10 cellular contexts compared by ENCODE assay signal in the genomic region with DNA sequence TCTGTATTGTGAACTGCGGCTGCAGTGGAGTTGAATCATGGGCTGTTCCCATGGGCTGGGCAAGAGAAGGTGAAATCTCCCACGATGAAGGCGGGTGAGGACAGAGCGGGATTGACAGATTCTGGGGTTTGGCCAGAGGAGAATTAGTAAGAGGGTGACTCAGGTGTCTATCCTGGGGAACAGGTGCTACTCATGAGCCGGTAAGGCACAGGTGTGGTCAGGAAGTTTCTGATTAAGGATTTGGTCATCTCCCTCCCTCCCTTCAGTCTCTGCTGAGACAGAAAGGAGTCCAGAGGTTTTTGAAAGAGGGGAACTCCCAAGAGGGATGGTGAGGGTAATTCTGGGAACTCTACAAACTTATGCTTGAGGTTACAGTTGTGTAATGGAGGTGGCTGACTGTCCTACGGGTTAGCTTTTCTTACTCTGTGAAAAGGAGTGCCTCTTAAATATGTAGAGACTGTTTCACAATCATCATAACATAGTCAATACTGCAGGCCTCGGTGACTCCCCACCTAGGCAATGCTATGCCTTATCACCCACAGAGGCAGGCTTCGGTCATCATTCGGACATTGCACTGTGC. TPM values are rescaled to one million over a fixed set of nuclear protein-coding genes. Genes with fewer than 3 reads are reported as not detected.
DNase-seq lines count a peak whose midpoint lies in the region; ATAC-seq and TF ChIP-seq lines count a peak whose summit lies in the region.
"Had no signal": no experiment of that assay in that cellular context is flagged by ENCODE, and none has a peak within 500 bp of the region (broad histone marks: within the 10 kb centered on the region; RNA-seq: fewer than 3 reads in every experiment).

No MANE protein-coding gene starts in this region.

- peak overlapping the region; percentile 99 for H3K27ac ChIP-seq in PC-9
- H3K27ac ChIP-seq in foreskin keratinocyte = peak overlapping the region; percentile 100
- peak overlapping the region; percentile 88 for H3K27ac ChIP-seq in substantia nigra (ENCODE audit: low read depth, low read length, poor library complexity, severe bottlenecking)
- H3K27ac ChIP-seq in thyroid gland = no peak overlapping the region

- intact Hi-C loops in PC-9 (cut with micrococcal nuclease; ENCODE audit: unreplicated experiment) (loop anchor here (1.0 to 2.0 kb wide), 3 partner anchors 8 to 67 kb away; a partner anchor contains a TSS), thyroid gland (cut with DNase I) (no loop called here)

- H3K4me1 Mint-ChIP-seq in activated T-cell treated with anti-CD3 and anti-CD28 coated beads, Interleukin-2, amount 50 U/mL, for 4 hours (ENCODE audit: low read depth) = peaks cover 2% of the 10 kb centered on the region

- CTCF ChIA-PET in PC-9 (lab: Charles Lee) = interaction anchor here (0.6 kb wide), 1 partner anchor 425 kb away, joined by 6 read pairs; no protein-coding TSS in a partner anchor

- ATAC-seq in activated T-cell treated with anti-CD3 and anti-CD28 coated beads, Interleukin-2, amount 50 U/mL, for 4 hours = peak; percentile 23 to 52
- peak; percentile 94 for ATAC-seq in foreskin keratinocyte

- peaks cover 28% of the 10 kb centered on the region for H3F3A ChIP-seq in PC-9 (ENCODE audit: insufficient read depth, low read depth)

- peak overlapping the region; percentile 19; the same call in 1 of the 2 replicates for H3K4me3 ChIP-seq in PC-9
- H3K4me3 ChIP-seq in thyroid gland (replicated peaks in 1 of 3) = no peak overlapping the region

- H3K27me3 ChIP-seq in PC-9 (ENCODE audit: insufficient read depth, low read depth) (no peaks in the 10 kb centered on the region), foreskin keratinocyte (no peaks in the 10 kb centered on the region), thyroid gland (no peaks in the 10 kb centered on the region)

- no peaks in the 10 kb centered on the region for H3K9me2 ChIP-seq in PC-9 (ENCODE audit: insufficient read depth)

- H3K4me1 ChIP-seq in PC-9 (replicated peaks; ENCODE audit: insufficient read depth) (peaks cover 37% of the 10 kb centered on the region), foreskin keratinocyte (peaks cover 36% of the 10 kb centered on the region), thyroid gland (no peaks in the 10 kb centered on the region)

- H3K4me2 ChIP-seq in PC-9 = peak overlapping the region; percentile 76

- H3K36me3 ChIP-seq in PC-9 (ENCODE audit: low read depth) (no peaks in the 10 kb centered on the region), thyroid gland (no peaks in the 10 kb centered on the region)

- H3K79me2 ChIP-seq in PC-9 (ENCODE audit: low read depth) = peaks cover 6% of the 10 kb centered on the region; the same call in 1 of the 2 replicates

- H3K9me3 ChIP-seq in PC-9 (ENCODE audit: insufficient read depth, low read depth) (no peaks in the 10 kb centered on the region), thyroid gland (no peaks in the 10 kb centered on the region)

- H3K4me3 Mint-ChIP-seq in activated T-cell treated with anti-CD3 and anti-CD28 coated beads, Interleukin-2, amount 50 U/mL, for 4 hours = no peak overlapping the region
- H3K4me3 Mint-ChIP-seq: activated T-helper 1 cell treated with anti-CD3 and anti-CD28 coated beads, Interleukin-12 subunit alpha, Interleukin-12 subunit beta, Interleukin-2, Interleukin-4 antibody, amounts not matched to agents 30 ng/mL and 10 ng/mL and 1 ng/mL, durations not matched to agents 14 hours and 24 hours and 36 hours had no signal

- TF ChIP-seq POLR2A in thyroid gland (IDR thresholded peaks at IDR 0.05) = no peak

- WGBS in thyroid gland, 2 donors = 79 to 92% methylated on average over 9 of the region's 9 CpGs

- H3K9me3 Mint-ChIP-seq in activated T-cell treated with anti-CD3 and anti-CD28 coated beads, Interleukin-2, amount 50 U/mL, for 4 hours = peaks cover under 1% of the 10 kb centered on the region

- BruUV-seq in PC-9 (replicated peaks; lab: Mats Ljungman, UMichigan) = no TSS peak

- no peak for TF ChIP-seq CTCF in PC-9 (conservative IDR thresholded peaks at IDR 0.05)
- TF ChIP-seq CTCF in foreskin keratinocyte (conservative IDR thresholded peaks at IDR 0.05) = peak; percentile 5
- no peak for TF ChIP-seq CTCF in thyroid gland (IDR thresholded peaks at IDR 0.05)

- no peak overlapping the region for H2AFZ ChIP-seq in PC-9

- no peaks in the 10 kb centered on the region for H4K20me1 ChIP-seq in PC-9 (ENCODE audit: insufficient read depth)

- no peak for DNase-seq in activated T-cell treated with anti-CD3 and anti-CD28 coated beads, Interleukin-2, amount 50 U/mL, for 4 hours
- DNase-seq in activated T-cell treated with anti-CD3 and anti-CD28 coated beads, Interleukin-2, amount 50 U/mL, for 48 hours = no peak
- DNase-seq in PC-9 = peak; percentile 82 to 99
- DNase-seq in foreskin keratinocyte = peak; percentile 100
- no peak for DNase-seq in substantia nigra (lab: John Stamatoyannopoulos, UW)
- no peak for DNase-seq in NCI-H1694 treated with DMSO at 0.1 percent for 48 hours (lab: John Stamatoyannopoulos, UW)
- DNase-seq in NCI-H2227 (lab: John Stamatoyannopoulos, UW; ENCODE audit: unreplicated experiment) = no peak
- no peak for DNase-seq in thyroid gland
- DNase-seq: ACHN had no signal

- no peaks in the 10 kb centered on the region for H3K27me3 Mint-ChIP-seq in activated T-cell treated with anti-CD3 and anti-CD28 coated beads, Interleukin-2, amount 50 U/mL, for 4 hours (ENCODE audit: low read depth)

- POLR2A ChIA-PET in PC-9 (lab: Charles Lee; ENCODE audit: unreplicated experiment) = interaction anchor here (0.9 kb wide), 1 partner anchor 37 kb away, joined by 6 read pairs; no protein-coding TSS in a partner anchor

- H3K36me3 Mint-ChIP-seq in activated T-cell treated with anti-CD3 and anti-CD28 coated beads, Interleukin-2, amount 50 U/mL, for 4 hours (ENCODE audit: insufficient read depth) = peaks cover 3% of the 10 kb centered on the region

RNA-seq across cellular contexts. Expression of a gene that starts 31.5 kb away (rescaled TPM):
- 10 to 100 TPM; 16.7 to 19.3 (median 18.0) TPM for total RNA-seq in activated T-cell treated with anti-CD3 and anti-CD28 coated beads, Interleukin-2, amount 50 U/mL, for 4 hours
- total RNA-seq in PC-9 (2021) = 82.3 and 93.9 TPM in 2 replicates
- 34.2 TPM in 2 replicates for total RNA-seq in foreskin keratinocyte
- 36.5 and 40.3 TPM in 2 replicates for polyA plus RNA-seq in foreskin keratinocyte
- total RNA-seq in thyroid gland = 10 to 100 TPM; 36.2 to 52.8 (median 43.4) TPM

RNA-seq across cellular contexts. Expression of a gene that starts 45.0 kb away (rescaled TPM):
- total RNA-seq in activated T-cell treated with anti-CD3 and anti-CD28 coated beads, Interleukin-2, amount 50 U/mL, for 4 hours = 10 to 100 TPM; 44.1 to 52.1 (median 49.0) TPM
- 61.4 and 69.5 TPM in 2 replicates for total RNA-seq in PC-9 (2021)
- 56.7 and 63.0 TPM in 2 replicates for total RNA-seq in foreskin keratinocyte
- polyA plus RNA-seq in foreskin keratinocyte = 48.0 and 54.4 TPM in 2 replicates
- 10 to 100 TPM; 70.6 to 99.9 (median 84.1) TPM for total RNA-seq in thyroid gland

RNA-seq across cellular contexts. Expression of a gene that starts 59.5 kb away (rescaled TPM):
- under 1 TPM; 0.08 to 0.18 (median 0.11) TPM for total RNA-seq in activated T-cell treated with anti-CD3 and anti-CD28 coated beads, Interleukin-2, amount 50 U/mL, for 4 hours
- 1.1 and 1.6 TPM in 2 replicates for total RNA-seq in PC-9 (2021)
- total RNA-seq in foreskin keratinocyte = 0.24 and 0.28 TPM in 2 replicates
- polyA plus RNA-seq in foreskin keratinocyte = 0.08 and 0.09 TPM in 2 replicates
- total RNA-seq in thyroid gland = 1 to 10 TPM in 3 of 4 donors, under 1 TPM in 1; 0.94 to 1.8 (median 1.1) TPM

Comparison
In these comparisons a context has a peak if more than half of its experiments do, and no peak if none do; other contexts are left out.
1. DNase-seq: peak in PC-9 (2 of 2) and foreskin keratinocyte (2 of 2); none in activated T-cell treated with anti-CD3 and anti-CD28 coated beads, Interleukin-2, amount 50 U/mL, for 4 hours (single experiment), activated T-cell treated with anti-CD3 and anti-CD28 coated beads, Interleukin-2, amount 50 U/mL, for 48 hours (0 of 2), substantia nigra (0 of 49), NCI-H1694 treated with DMSO at 0.1 percent for 48 hours (single experiment), NCI-H2227 (single experiment) and thyroid gland (0 of 2).
2. H3K27ac ChIP-seq: peak in PC-9 (single experiment), foreskin keratinocyte (single experiment) and substantia nigra (single experiment); none in thyroid gland (0 of 3).